Comparison of ENCODE assay signal across 8 cellular contexts in genomic region chr13:19780753-19781418, GRCh38. TPM values are rescaled to one million over a fixed set of nuclear protein-coding genes. Genes with fewer than 3 reads are reported as not detected.
DNase-seq lines count a peak whose midpoint lies in the region; ATAC-seq and TF ChIP-seq lines count a peak whose summit lies in the region.
"Not testable (repeated sequence)": the region's sequence is repeated elsewhere in the genome, so short reads cannot be mapped to it uniquely, and the experiment has no call there.

No MANE protein-coding gene starts in this region.

- peaks cover 38% of the 10 kb centered on the region for H3K79me2 ChIP-seq in mesendoderm (ENCODE audit: control insufficient read depth, insufficient read depth, low read length)

- not testable (repeated sequence) for H3K4me1 ChIP-seq in mesendoderm (ENCODE audit: control insufficient read depth, low read depth, low read length); upper lobe of right lung
- peaks cover 0 to 17% (median 7%) of the 10 kb centered on the region in 4 donors for H3K4me1 ChIP-seq in sigmoid colon

- not testable (repeated sequence) for H3K4me2 ChIP-seq in mesendoderm (ENCODE audit: low read length)

- not testable (repeated sequence) for TF ChIP-seq EP300 in sigmoid colon (IDR thresholded peaks at IDR 0.05)

- H4K8ac ChIP-seq in mesendoderm (ENCODE audit: low read depth, low read length), result not testable (repeated sequence)

- H2BK15ac ChIP-seq in mesendoderm (replicated peaks; ENCODE audit: low read depth), result not testable (repeated sequence)

- ATAC-seq in upper lobe of right lung, result not testable (repeated sequence)

- DNase-seq in Calu3 (peak; percentile 8), mesendoderm (peak; percentile 13), sigmoid colon (peak; percentile 34)
- not testable (repeated sequence) for DNase-seq in MG63; brain microvascular endothelial cell; fibroblast of villous mesenchyme (ENCODE audit: low read depth); upper lobe of right lung
- DNase-seq in activated CD4-positive, alpha-beta T cell treated with anti-CD3 and anti-CD28 coated beads for 48 hours, result peak; percentile 36

- H3K23ac ChIP-seq in mesendoderm (ENCODE audit: low read length), result not testable (repeated sequence)

- H3K9me3 ChIP-seq in MG63, sigmoid colon, upper lobe of right lung: not testable (repeated sequence)

- H3K4me3 ChIP-seq in MG63 (peak overlapping the region; percentile 88), brain microvascular endothelial cell (ENCODE audit: low read depth, low read length) (peak overlapping the region; percentile 96), fibroblast of villous mesenchyme (ENCODE audit: low read depth, low read length) (peak overlapping the region; percentile 94), sigmoid colon (peak overlapping the region; percentile 76 to 95 (median 85)), upper lobe of right lung (peak overlapping the region; percentile 93)
- H3K4me3 ChIP-seq in mesendoderm (ENCODE audit: low read length), result not testable (repeated sequence)

- H2AK5ac ChIP-seq in mesendoderm (ENCODE audit: low read length), result not testable (repeated sequence)

- not testable (repeated sequence) for BruUV-seq in Calu3 (replicated peaks; lab: Mats Ljungman, UMichigan)

- H3K9ac ChIP-seq in mesendoderm (ENCODE audit: low read length), result not testable (repeated sequence)

- not testable (repeated sequence) for TF ChIP-seq CTCF in Calu3 (IDR thresholded peaks at IDR 0.05; ENCODE audit: unreplicated experiment); brain microvascular endothelial cell (IDR thresholded peaks at IDR 0.05; ENCODE audit: low read depth, low read length, missing control alignments); fibroblast of villous mesenchyme (IDR thresholded peaks at IDR 0.05; ENCODE audit: insufficient read depth, low read depth, low read length); sigmoid colon (IDR thresholded peaks at IDR 0.05); upper lobe of right lung (IDR thresholded peaks at IDR 0.05)

- H3K36me3 Mint-ChIP-seq in Calu3 (ENCODE audit: insufficient read depth, unreplicated experiment), result peaks cover 19% of the 10 kb centered on the region

- not testable (repeated sequence) for H3K56ac ChIP-seq in mesendoderm (ENCODE audit: low read length)

- H3K27ac Mint-ChIP-seq in Calu3 (ENCODE audit: unreplicated experiment), result not testable (repeated sequence)

- H3K4me1 Mint-ChIP-seq in Calu3 (ENCODE audit: low read depth, unreplicated experiment), result not testable (repeated sequence)

- not testable (repeated sequence) for H2BK5ac ChIP-seq in mesendoderm (ENCODE audit: low read length)

- not testable (repeated sequence) for H3K9me3 Mint-ChIP-seq in Calu3 (ENCODE audit: low read depth, unreplicated experiment)

- peak overlapping the region; percentile 79 for H3K4me3 Mint-ChIP-seq in Calu3 (ENCODE audit: low read depth, unreplicated experiment)

- TF ChIP-seq POLR2A in sigmoid colon (IDR thresholded peaks at IDR 0.05), result not testable (repeated sequence)

- H4K5ac ChIP-seq in mesendoderm (ENCODE audit: low read length), result not testable (repeated sequence)

- not testable (repeated sequence) for H3K18ac ChIP-seq in mesendoderm (ENCODE audit: low read length)

- intact Hi-C loops in Calu3 (cut with micrococcal nuclease; ENCODE audit: unreplicated experiment), result loop anchor here (5.0 kb wide), 1 partner anchor 81 kb away; the partner anchor contains the start of gene ZMYM5
- intact Hi-C loops in sigmoid colon (cut with DNase I), result loop anchor here (5.0 to 10.0 kb wide), 2 partner anchors 146 to 176 kb away; partner anchors contain the start of genes MPHOSPH8 and ZMYM2
- intact Hi-C loops in upper lobe of right lung (cut with DNase I), result not testable (repeated sequence)

- not testable (repeated sequence) for H3K4ac ChIP-seq in mesendoderm (ENCODE audit: low read depth, low read length)

- no CpG with 5 or more reads among the region's 22 CpGs for WGBS in mesendoderm (ENCODE audit: extremely low coverage, insufficient coverage, low lambda C conversion rate)
- 87 to 92% methylated on average over 22 of the region's 22 CpGs for WGBS in sigmoid colon, 2 donors

- H3K36me3 ChIP-seq in MG63, result peaks cover 21% of the 10 kb centered on the region
- not testable (repeated sequence) for H3K36me3 ChIP-seq in brain microvascular endothelial cell (replicated peaks); mesendoderm (ENCODE audit: control insufficient read depth, insufficient read depth, low read length); sigmoid colon; upper lobe of right lung

- H2BK120ac ChIP-seq in mesendoderm (ENCODE audit: low read depth, low read length), result not testable (repeated sequence)

- H3K27me3 ChIP-seq in MG63; brain microvascular endothelial cell (replicated peaks); mesendoderm (ENCODE audit: insufficient read depth, low read length, poor library complexity); sigmoid colon; upper lobe of right lung: not testable (repeated sequence)

- in situ Hi-C loops in brain microvascular endothelial cell (cut with HindIII; ENCODE audit: low pct_ligation_motif_present, low sequenced_read_pairs), result not testable (repeated sequence)

- H3K27me3 Mint-ChIP-seq in Calu3 (ENCODE audit: unreplicated experiment), result not testable (repeated sequence)

- CTCF ChIA-PET in Calu3 (lab: Charles Lee), result not testable (repeated sequence)

- not testable (repeated sequence) for H3K27ac ChIP-seq in brain microvascular endothelial cell; mesendoderm (ENCODE audit: low read depth, low read length); sigmoid colon; upper lobe of right lung

- H3K79me1 ChIP-seq in mesendoderm (ENCODE audit: low read length), result not testable (repeated sequence)

RNA-seq across cellular contexts. Expression of gene PSPC1, which starts 1.9 kb away (rescaled TPM):
- total RNA-seq in Calu3 (2022) (60.7 and 62.3 TPM in 2 replicates), fibroblast of villous mesenchyme (76.7 and 80.7 TPM in 2 replicates), sigmoid colon (10 to 100 TPM; 48.2 to 85.3 (median 58.6) TPM), upper lobe of right lung (41.5 TPM)
- 25.7 and 38.2 TPM in 2 replicates for total RNA-seq in MG63 (2014; rRNA removed; shearing (Covaris generic); ENCODE audit: low replicate concordance)
- polyA plus RNA-seq in mesendoderm (2013, experiment 1 of 2), result 77.5 TPM
- 76.7 TPM for polyA plus RNA-seq in mesendoderm (2013, experiment 2 of 2)
- polyA plus RNA-seq in sigmoid colon, result 10 to 100 TPM; 15.3 to 28.3 (median 25.8) TPM
